12 cellular contexts compared by ENCODE assay signal in the genomic region with DNA sequence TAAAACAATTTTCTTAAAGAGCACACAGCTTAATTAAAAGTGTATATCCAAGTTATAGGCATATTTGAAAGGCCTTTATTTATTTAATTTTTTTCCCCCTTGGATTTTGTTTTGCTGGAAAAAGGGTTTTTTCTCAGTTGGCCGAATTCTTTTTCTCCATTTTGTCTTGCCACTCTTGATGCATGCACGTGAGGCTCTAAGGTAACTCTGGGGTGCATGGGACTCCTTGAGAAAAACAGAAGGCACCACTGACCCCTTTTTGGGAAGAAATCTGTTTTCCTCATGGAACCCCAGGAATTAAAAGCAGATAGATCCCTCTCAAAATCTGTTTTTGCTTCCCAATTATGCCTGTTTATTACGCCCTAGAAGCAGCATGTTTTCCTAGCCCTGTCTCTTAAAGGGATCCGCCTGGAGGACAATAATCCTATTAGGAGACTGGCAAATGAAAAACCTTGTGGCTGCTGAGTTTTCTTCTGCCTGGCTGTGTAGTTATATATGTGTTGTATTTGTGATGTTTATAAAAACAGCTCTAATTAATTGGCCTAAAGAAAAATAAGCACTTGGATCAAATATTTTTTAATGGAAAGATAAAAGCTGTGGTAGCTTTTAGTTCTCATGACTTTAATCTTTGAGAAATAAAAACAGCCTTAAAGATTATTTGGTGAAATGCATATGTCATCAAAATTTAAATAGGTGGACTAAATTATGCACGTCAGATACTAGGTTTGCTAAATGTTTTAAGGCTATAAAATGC.
A peak's percentile ranks its signal among the peaks of the same experiment; 100 is the strongest.
DNase-seq lines count a peak whose midpoint lies in the region; TF ChIP-seq lines count a peak whose summit lies in the region.
"Had no signal": no experiment of that assay in that cellular context is flagged by ENCODE, and none has a peak within 500 bp of the region (broad histone marks: within the 10 kb centered on the region; RNA-seq: fewer than 3 reads in every experiment).

No MANE protein-coding gene starts in this region.

- H3K79me1 ChIP-seq in H9 (ENCODE audit: insufficient read depth, low read depth, low read length, poor library complexity, severe bottlenecking): no peaks in the 10 kb centered on the region

- no peak overlapping the region for H2BK5ac ChIP-seq in H9 (ENCODE audit: insufficient read length, low read length)

- peak overlapping the region; percentile 42 to 96; a peak in 3 of 5 replicates for H3K4me3 Mint-ChIP-seq in H9
- H3K4me3 Mint-ChIP-seq: CD8-positive, alpha-beta memory T cell had no signal

- H2BK12ac ChIP-seq in H9 (ENCODE audit: insufficient read length, low read depth, low read length): no peak overlapping the region

- peaks cover 15% of the 10 kb centered on the region; the same call in 1 of the 2 replicates for H3K79me2 ChIP-seq in H9 (ENCODE audit: insufficient read depth, low read length)

- peaks cover 0 to 5% (median 0%) of the 10 kb centered on the region in 10 experiments; a peak in 1 of 20 replicates for H3K4me1 ChIP-seq in BLaER1 treated with 17β-estradiol and CSF1 and Interleukin-3, amounts not matched to agents 10 nM and 100 nM
- H3K4me1 ChIP-seq in H9 (ENCODE audit: insufficient read depth, low read length) (no peaks in the 10 kb centered on the region), iPS-15b (ENCODE audit: control insufficient read depth, insufficient read depth, low read length) (no peaks in the 10 kb centered on the region), spleen (no peaks in the 10 kb centered on the region)

- H4K5ac ChIP-seq in H9 (ENCODE audit: insufficient read length, low read depth, low read length): no peak overlapping the region

- H3K23me2 ChIP-seq in H9 (ENCODE audit: insufficient read length, low read depth, low read length, poor library complexity, severe bottlenecking): no peaks in the 10 kb centered on the region

- H2BK15ac ChIP-seq in H9 (ENCODE audit: low read depth, low read length): no peak overlapping the region

- no peak for DNase-seq in H9
- DNase-seq in SK-MEL-5 (ENCODE audit: low read depth, low spot score): peak; percentile 75
- no peak for DNase-seq in spleen
- DNase-seq in NCI-H1092 (lab: John Stamatoyannopoulos, UW): no peak
- no peak for DNase-seq in NCI-H1048 (lab: John Stamatoyannopoulos, UW)
- DNase-seq in kidney glomerular epithelial cell (lab: John Stamatoyannopoulos, UW): no peak
- DNase-seq: CD8-positive, alpha-beta memory T cell; kidney; NCI-H146 had no signal

- peak overlapping the region; percentile 40 for H3K56ac ChIP-seq in H9 (ENCODE audit: insufficient read length, low read depth, low read length)

- H2BK120ac ChIP-seq in H9 (ENCODE audit: low read depth, low read length, poor library complexity, severe bottlenecking): peak overlapping the region; percentile 36

- H2BK20ac ChIP-seq in H9 (ENCODE audit: low read depth, low read length, poor library complexity, severe bottlenecking): no peak overlapping the region

- no peaks in the 10 kb centered on the region for H4K20me1 ChIP-seq in BLaER1 treated with 17β-estradiol and CSF1 and Interleukin-3, amounts not matched to agents 10 nM and 100 nM
- no peaks in the 10 kb centered on the region for H4K20me1 ChIP-seq in H9 (ENCODE audit: control insufficient read depth, insufficient read depth, insufficient read length)

- H3K14ac ChIP-seq in H9 (ENCODE audit: insufficient read depth, low read length): peak overlapping the region; percentile 81; the same call in 1 of the 2 replicates

- peak overlapping the region in 6 of 11 experiments; percentile 26 to 68 (median 56); a peak in 7 of 22 replicates for H3K27ac ChIP-seq in BLaER1 treated with 17β-estradiol and CSF1 and Interleukin-3, amounts not matched to agents 10 nM and 100 nM
- no peak overlapping the region for H3K27ac ChIP-seq in H9 (ENCODE audit: insufficient read length, low read depth, low read length)
- no peak overlapping the region for H3K27ac ChIP-seq in spleen
- H3K27ac ChIP-seq: neutrophil had no signal

- TF ChIP-seq POLR2A in spleen (IDR thresholded peaks at IDR 0.05): no peak

- peaks cover 36 to 43% of the 10 kb centered on the region in 2 experiments for H3K9me3 Mint-ChIP-seq in H9

- in situ Hi-C loops in SK-MEL-5 (cut with HindIII; ENCODE audit: low pct_unique_long_range_greater_than_20kb, low sequenced_read_pairs): no loop called here

- H3T11ph ChIP-seq in H9 (ENCODE audit: low read length): peak overlapping the region; percentile 76

- peaks cover 9 to 31% (median 25%) of the 10 kb centered on the region in 11 experiments; a peak in 16 of 22 replicates for H3K36me3 ChIP-seq in BLaER1 treated with 17β-estradiol and CSF1 and Interleukin-3, amounts not matched to agents 10 nM and 100 nM
- H3K36me3 ChIP-seq in iPS-15b (ENCODE audit: control insufficient read depth, insufficient read depth, low read length) (peaks cover 25% of the 10 kb centered on the region), spleen (no peaks in the 10 kb centered on the region)
- H3K36me3 ChIP-seq: neutrophil had no signal

- peak overlapping the region; percentile 8 to 55 (median 50); a peak in 15 of 20 replicates for H3K4me3 ChIP-seq in BLaER1 treated with 17β-estradiol and CSF1 and Interleukin-3, amounts not matched to agents 10 nM and 100 nM
- H3K4me3 ChIP-seq in iPS-15b (ENCODE audit: low read depth, low read length) (peak overlapping the region; percentile 74), spleen (no peak overlapping the region)

- intact Hi-C loops in spleen (cut with DNase I; ENCODE audit: low total_unique reads): no loop called here

- H3K23ac ChIP-seq in H9 (ENCODE audit: insufficient read length, low read depth, low read length): no peak overlapping the region

- WGBS in H9 (ENCODE audit: extremely low coverage, insufficient read length, low lambda C conversion rate): no CpG with 5 or more reads among the region's 5 CpGs
- WGBS in spleen, 5 donors: 71 to 86% (median 77%) methylated on average over 5 of the region's 5 CpGs

- no peak overlapping the region for H4K91ac ChIP-seq in H9 (ENCODE audit: insufficient read length, low read depth, low read length)

- H2AK5ac ChIP-seq in H9 (ENCODE audit: insufficient read length, low read length): no peak overlapping the region

- no peaks in the 10 kb centered on the region; the same call in 1 of the 2 replicates for H3K27me3 Mint-ChIP-seq in H9 (ENCODE audit: low read depth)
- H3K27me3 Mint-ChIP-seq: CD8-positive, alpha-beta memory T cell had no signal

- no peaks in the 10 kb centered on the region for H3K27me3 ChIP-seq in BLaER1 treated with 17β-estradiol and CSF1 and Interleukin-3, amounts not matched to agents 10 nM and 100 nM
- H3K27me3 ChIP-seq in H9 (ENCODE audit: insufficient read depth, low read length) (no peaks in the 10 kb centered on the region), iPS-15b (ENCODE audit: control insufficient read depth, insufficient read depth, low read length) (no peaks in the 10 kb centered on the region), spleen (replicated peaks in 1 of 7) (no peaks in the 10 kb centered on the region)
- H3K27me3 ChIP-seq: neutrophil had no signal

- no peak for TF ChIP-seq CTCF in H9 (conservative IDR thresholded peaks at IDR 0.05)
- no peak for TF ChIP-seq CTCF in spleen (IDR thresholded peaks at IDR 0.05 in 8 of 11, conservative IDR thresholded peaks at IDR 0.05 in 3 of 11)

- no peak overlapping the region for H4K8ac ChIP-seq in H9 (replicated peaks; ENCODE audit: insufficient read length, low read depth, low read length)

- H3K9me3 ChIP-seq in BLaER1 treated with 17β-estradiol and CSF1 and Interleukin-3, amounts not matched to agents 10 nM and 100 nM (replicated peaks in 1 of 11): peaks cover 47 to 65% (median 57%) of the 10 kb centered on the region in 11 experiments
- H3K9me3 ChIP-seq in H9 (ENCODE audit: control insufficient read depth, low read depth, low read length) (peaks cover 30% of the 10 kb centered on the region), iPS-15b (ENCODE audit: control insufficient read depth, insufficient read depth, low read length) (peaks cover 3% of the 10 kb centered on the region), spleen (peaks cover 0 to 62% (median 38%) of the 10 kb centered on the region in 8 donors)
- H3K9me3 ChIP-seq: neutrophil had no signal

- no peak overlapping the region for H2AFZ ChIP-seq in H9 (ENCODE audit: low read length)

- peak overlapping the region in 7 of 11 experiments; percentile 5 to 39 (median 28); a peak in 9 of 22 replicates for H3K4me2 ChIP-seq in BLaER1 treated with 17β-estradiol and CSF1 and Interleukin-3, amounts not matched to agents 10 nM and 100 nM
- peak overlapping the region; percentile 56 for H3K4me2 ChIP-seq in H9 (ENCODE audit: insufficient read depth, insufficient read length, low read length)

- no peak overlapping the region for H3K18ac ChIP-seq in H9 (ENCODE audit: insufficient read length, low read depth, low read length)

- peak overlapping the region in 5 of 11 experiments; percentile 10 to 57 (median 38); a peak in 5 of 22 replicates for H3K9ac ChIP-seq in BLaER1 treated with 17β-estradiol and CSF1 and Interleukin-3, amounts not matched to agents 10 nM and 100 nM
- peak overlapping the region; percentile 97 for H3K9ac ChIP-seq in H9 (ENCODE audit: extremely low read depth, insufficient read length, low read length)
- H3K9ac ChIP-seq in iPS-15b (ENCODE audit: low read depth, low read length): peak overlapping the region; percentile 80

- H3K4me1 Mint-ChIP-seq in H9: peaks cover 8 to 21% of the 10 kb centered on the region in 2 experiments
- H3K4me1 Mint-ChIP-seq: CD8-positive, alpha-beta memory T cell had no signal

- H3K36me3 Mint-ChIP-seq in H9 (ENCODE audit: insufficient read depth in 1 of 3, low read depth in 3 of 3): peaks cover 29 to 61% (median 45%) of the 10 kb centered on the region in 3 experiments
- H3K36me3 Mint-ChIP-seq: CD8-positive, alpha-beta memory T cell had no signal

- peak overlapping the region; percentile 89 to 99 (median 97); a peak in 6 of 7 replicates for H3K27ac Mint-ChIP-seq in H9
- H3K27ac Mint-ChIP-seq: CD8-positive, alpha-beta memory T cell had no signal

- no peak overlapping the region; the same call in 1 of the 2 replicates for H3K4ac ChIP-seq in H9 (ENCODE audit: low read depth, low read length)

Comparison
In these comparisons a context has a peak if more than half of its experiments do, and no peak if none do; other contexts are left out.
1. H3K27ac ChIP-seq: peak in BLaER1 treated with 17β-estradiol and CSF1 and Interleukin-3, amounts not matched to agents 10 nM and 100 nM (6 of 11); none in H9 (single experiment) and spleen (0 of 8).
2. H3K4me3 ChIP-seq: peak in BLaER1 treated with 17β-estradiol and CSF1 and Interleukin-3, amounts not matched to agents 10 nM and 100 nM (10 of 10) and iPS-15b (single experiment); none in spleen (0 of 8).